In the genomic region with DNA sequence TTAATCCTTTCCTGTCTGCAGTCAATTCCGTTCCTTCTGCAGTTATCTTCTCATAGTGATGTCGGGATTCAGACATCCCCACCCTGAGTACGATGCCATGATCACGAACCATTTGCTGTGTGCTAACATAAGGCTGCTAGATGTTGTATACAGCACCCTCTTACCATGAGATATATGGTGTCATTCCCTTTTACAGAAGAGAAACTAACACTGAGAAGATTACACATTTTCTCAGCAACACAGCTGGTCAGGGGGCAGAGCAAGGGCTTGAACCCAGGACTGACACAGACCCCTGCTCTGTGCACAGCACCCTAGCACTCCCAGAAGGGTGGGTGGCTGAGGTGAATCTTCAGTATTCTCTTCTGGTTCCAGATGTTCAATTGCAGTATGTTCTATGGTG, we compare ENCODE assay signal across 20 cellular contexts. TPM values are rescaled to one million over a fixed set of nuclear protein-coding genes. Genes with fewer than 3 reads are reported as not detected.
DNase-seq lines count a peak whose midpoint lies in the region; ATAC-seq and TF ChIP-seq lines count a peak whose summit lies in the region.
"Had no signal": no experiment of that assay in that cellular context is flagged by ENCODE, and none has a peak within 500 bp of the region (broad histone marks: within the 10 kb centered on the region; RNA-seq: fewer than 3 reads in every experiment).

No MANE protein-coding gene starts in this region.

- intact Hi-C loops in activated CD4-positive, alpha-beta T cell treated with anti-CD3 and anti-CD28 coated beads, Interleukin-2, amount 10 ng/mL, durations not matched to agents 24 days and 14 days (cut with micrococcal nuclease): no loop called here

- H3K27me3 ChIP-seq in GM23338 (ENCODE audit: insufficient read depth): no peaks in the 10 kb centered on the region
- H3K27me3 ChIP-seq: SJSA1, upper lobe of right lung had no signal

- H3K4me1 Mint-ChIP-seq in activated T-cell treated with anti-CD3 and anti-CD28 coated beads, Interleukin-2, amount 50 U/mL, for 4 hours (ENCODE audit: low read depth): peaks cover 32% of the 10 kb centered on the region
- peaks cover 24% of the 10 kb centered on the region; the same call in 2 of the 3 replicates for H3K4me1 Mint-ChIP-seq in GM23338
- H3K4me1 Mint-ChIP-seq in activated CD4-positive, alpha-beta T cell treated with anti-CD3 and anti-CD28 coated beads, Interleukin-2, amount 10 ng/mL, durations not matched to agents 24 days and 14 days: peaks cover 27% of the 10 kb centered on the region
- H3K4me1 Mint-ChIP-seq in activated CD8-positive, alpha-beta memory T cell treated with anti-CD3 and anti-CD28 coated beads, Interleukin-2, amount 10 ng/mL, durations not matched to agents 7 days and 5 days: peaks cover 12% of the 10 kb centered on the region

- H4K20me1 ChIP-seq in GM23338 (replicated peaks; ENCODE audit: insufficient read depth): no peaks in the 10 kb centered on the region

- no peak overlapping the region for H3K4me3 ChIP-seq in GM23338
- H3K4me3 ChIP-seq: dorsolateral prefrontal cortex, psoas muscle, SJSA1, upper lobe of right lung had no signal

- no peaks in the 10 kb centered on the region for H3F3A ChIP-seq in GM23338 (replicated peaks; ENCODE audit: low read depth)

- H3K4me1 ChIP-seq in GM23338 (ENCODE audit: insufficient read depth): peaks cover 39% of the 10 kb centered on the region
- H3K4me1 ChIP-seq: psoas muscle, SJSA1, upper lobe of right lung had no signal

- no peaks in the 10 kb centered on the region for H3K27me3 Mint-ChIP-seq in activated T-cell treated with anti-CD3 and anti-CD28 coated beads, Interleukin-2, amount 50 U/mL, for 4 hours (ENCODE audit: low read depth)
- H3K27me3 Mint-ChIP-seq in GM23338 (ENCODE audit: insufficient read depth, low read depth, poor library complexity): peaks cover 5% of the 10 kb centered on the region
- peaks cover 2% of the 10 kb centered on the region for H3K27me3 Mint-ChIP-seq in activated CD4-positive, alpha-beta T cell treated with anti-CD3 and anti-CD28 coated beads, Interleukin-2, amount 10 ng/mL, durations not matched to agents 24 days and 14 days
- no peaks in the 10 kb centered on the region for H3K27me3 Mint-ChIP-seq in activated CD8-positive, alpha-beta memory T cell treated with anti-CD3 and anti-CD28 coated beads, Interleukin-2, amount 10 ng/mL, durations not matched to agents 7 days and 5 days
- H3K27me3 Mint-ChIP-seq: naive thymus-derived CD8-positive, alpha-beta T cell; stimulated activated naive CD8-positive, alpha-beta T cell treated with anti-CD3 and anti-CD28 coated beads, Interleukin-15, Interleukin-2, amounts not matched to agents 100 ng/mL and 50 ng/mL, for 24 hours had no signal

- DNase-seq in activated T-cell treated with anti-CD3 and anti-CD28 coated beads, Interleukin-2, amount 50 U/mL, for 4 hours: no peak
- DNase-seq in activated T-cell treated with anti-CD3 and anti-CD28 coated beads, Interleukin-2, amount 50 U/mL, for 1 hour: no peak
- no peak for DNase-seq in GM23338 (ENCODE audit: low spot score)
- DNase-seq in MV-4-11 (lab: John Stamatoyannopoulos, UW): peak; percentile 16
- no peak for DNase-seq in stimulated activated naive CD8-positive, alpha-beta T cell treated with anti-CD3 and anti-CD28 coated beads, Interleukin-15, Interleukin-2, amounts not matched to agents 100 U/mL and 50 U/mL, for 24 hours
- no peak for DNase-seq in activated CD4-positive, alpha-beta T cell treated with anti-CD3 and anti-CD28 coated beads, Interleukin-2, amount 10 ng/mL, durations not matched to agents 24 days and 14 days
- no peak for DNase-seq in SHP77 treated with DMSO at 0.1 percent for 48 hours (lab: John Stamatoyannopoulos, UW)
- DNase-seq in activated CD8-positive, alpha-beta memory T cell treated with anti-CD3 and anti-CD28 coated beads, Interleukin-2, amount 10 ng/mL, durations not matched to agents 7 days and 5 days: no peak
- DNase-seq: activated CD8-positive, alpha-beta memory T cell treated with anti-CD3 and anti-CD28 coated beads, Interleukin-2, amount 50 U/mL, for 4 hours; DMS79 treated with DMSO at 0.1 percent for 48 hours; dorsolateral prefrontal cortex; naive thymus-derived CD8-positive, alpha-beta T cell; NCI-H1694; NCI-H446; OCI-M1; psoas muscle; T1000; upper lobe of right lung had no signal

- H3K36me3 Mint-ChIP-seq in activated T-cell treated with anti-CD3 and anti-CD28 coated beads, Interleukin-2, amount 50 U/mL, for 4 hours (ENCODE audit: insufficient read depth): no peaks in the 10 kb centered on the region
- no peaks in the 10 kb centered on the region for H3K36me3 Mint-ChIP-seq in GM23338 (ENCODE audit: low read depth)
- no peaks in the 10 kb centered on the region for H3K36me3 Mint-ChIP-seq in activated CD4-positive, alpha-beta T cell treated with anti-CD3 and anti-CD28 coated beads, Interleukin-2, amount 10 ng/mL, durations not matched to agents 24 days and 14 days (ENCODE audit: low read depth)
- H3K36me3 Mint-ChIP-seq in activated CD8-positive, alpha-beta memory T cell treated with anti-CD3 and anti-CD28 coated beads, Interleukin-2, amount 10 ng/mL, durations not matched to agents 7 days and 5 days: no peaks in the 10 kb centered on the region
- H3K36me3 Mint-ChIP-seq: naive thymus-derived CD8-positive, alpha-beta T cell had no signal

- CTCF ChIA-PET in activated CD8-positive, alpha-beta memory T cell treated with anti-CD3 and anti-CD28 coated beads, Interleukin-2, amount 10 ng/mL, durations not matched to agents 7 days and 5 days (lab: Charles Lee): interaction anchor here (0.5 to 2.0 kb wide), 2 partner anchors 90 to 197 kb away, joined by 3 to 5 read pairs; no protein-coding TSS in a partner anchor

- no peaks in the 10 kb centered on the region for H3K36me3 ChIP-seq in GM23338 (ENCODE audit: insufficient read depth)
- H3K36me3 ChIP-seq: SJSA1, upper lobe of right lung had no signal

- no peak overlapping the region for H3K27ac ChIP-seq in GM23338 (ENCODE audit: low read depth)
- H3K27ac ChIP-seq: dorsolateral prefrontal cortex, psoas muscle, SJSA1, upper lobe of right lung had no signal

- peak; percentile 27 to 43 for ATAC-seq in activated T-cell treated with anti-CD3 and anti-CD28 coated beads, Interleukin-2, amount 50 U/mL, for 4 hours
- no peak for ATAC-seq in GM23338
- ATAC-seq in stimulated activated naive CD8-positive, alpha-beta T cell treated with anti-CD3 and anti-CD28 coated beads, Interleukin-15, Interleukin-2, amounts not matched to agents 100 U/mL and 50 U/mL, for 24 hours: peak; percentile 13
- no peak for ATAC-seq in activated CD8-positive, alpha-beta memory T cell treated with anti-CD3 and anti-CD28 coated beads, Interleukin-2, amount 10 ng/mL, durations not matched to agents 7 days and 5 days
- ATAC-seq: naive thymus-derived CD8-positive, alpha-beta T cell; psoas muscle; upper lobe of right lung had no signal

- H3K9me2 ChIP-seq in GM23338 (ENCODE audit: insufficient read depth): no peaks in the 10 kb centered on the region

- H3K27ac Mint-ChIP-seq in GM23338: no peak overlapping the region
- no peak overlapping the region for H3K27ac Mint-ChIP-seq in activated CD4-positive, alpha-beta T cell treated with anti-CD3 and anti-CD28 coated beads, Interleukin-2, amount 10 ng/mL, durations not matched to agents 24 days and 14 days
- H3K27ac Mint-ChIP-seq in activated CD8-positive, alpha-beta memory T cell treated with anti-CD3 and anti-CD28 coated beads, Interleukin-2, amount 10 ng/mL, durations not matched to agents 7 days and 5 days: no peak overlapping the region

- H3K4me3 Mint-ChIP-seq in activated T-cell treated with anti-CD3 and anti-CD28 coated beads, Interleukin-2, amount 50 U/mL, for 4 hours: no peak overlapping the region
- H3K4me3 Mint-ChIP-seq in GM23338: no peak overlapping the region
- H3K4me3 Mint-ChIP-seq in activated CD4-positive, alpha-beta T cell treated with anti-CD3 and anti-CD28 coated beads, Interleukin-2, amount 10 ng/mL, durations not matched to agents 24 days and 14 days: no peak overlapping the region
- no peak overlapping the region for H3K4me3 Mint-ChIP-seq in activated CD8-positive, alpha-beta memory T cell treated with anti-CD3 and anti-CD28 coated beads, Interleukin-2, amount 10 ng/mL, durations not matched to agents 7 days and 5 days
- H3K4me3 Mint-ChIP-seq: naive thymus-derived CD8-positive, alpha-beta T cell; stimulated activated naive CD8-positive, alpha-beta T cell treated with anti-CD3 and anti-CD28 coated beads, Interleukin-15, Interleukin-2, amounts not matched to agents 100 ng/mL and 50 ng/mL, for 24 hours had no signal

- no peaks in the 10 kb centered on the region for H3K9me3 Mint-ChIP-seq in activated T-cell treated with anti-CD3 and anti-CD28 coated beads, Interleukin-2, amount 50 U/mL, for 4 hours
- no peaks in the 10 kb centered on the region for H3K9me3 Mint-ChIP-seq in GM23338
- H3K9me3 Mint-ChIP-seq in activated CD4-positive, alpha-beta T cell treated with anti-CD3 and anti-CD28 coated beads, Interleukin-2, amount 10 ng/mL, durations not matched to agents 24 days and 14 days: peaks cover 3% of the 10 kb centered on the region
- H3K9me3 Mint-ChIP-seq in activated CD8-positive, alpha-beta memory T cell treated with anti-CD3 and anti-CD28 coated beads, Interleukin-2, amount 10 ng/mL, durations not matched to agents 7 days and 5 days (ENCODE audit: low read depth): no peaks in the 10 kb centered on the region
- H3K9me3 Mint-ChIP-seq: naive thymus-derived CD8-positive, alpha-beta T cell; stimulated activated naive CD8-positive, alpha-beta T cell treated with anti-CD3 and anti-CD28 coated beads, Interleukin-15, Interleukin-2, amounts not matched to agents 100 ng/mL and 50 ng/mL, for 24 hours had no signal

- no peak overlapping the region for H2AFZ ChIP-seq in GM23338

- no peak for TF ChIP-seq CTCF in GM23338 (conservative IDR thresholded peaks at IDR 0.05; ENCODE audit: low read depth in 2 of 2)

- H3K4me2 ChIP-seq in GM23338: 0 out of 2 replicates have a peak overlapping the region, but pooled peaks have one; percentile 12

- H3K79me2 ChIP-seq in GM23338 (replicated peaks; ENCODE audit: insufficient read depth): no peaks in the 10 kb centered on the region

RNA-seq across cellular contexts. Expression of gene HSD17B4, which starts 46.9 kb away (rescaled TPM):
- 10 to 100 TPM; 59.7 to 74.4 (median 69.7) TPM for total RNA-seq in activated T-cell treated with anti-CD3 and anti-CD28 coated beads, Interleukin-2, amount 50 U/mL, for 4 hours
- 277 and 326 TPM in 2 replicates for total RNA-seq in GM23338 (2014; rRNA removed; shearing (Covaris generic))
- polyA plus RNA-seq in GM23338 (2016; fragmentation: Nextera tagmentation; extraction: Ambion mirVana): 328 and 332 TPM in 2 replicates
- 52.5 and 70.4 TPM in 2 replicates for total RNA-seq in activated CD4-positive, alpha-beta T cell treated with anti-CD3 and anti-CD28 coated beads, Interleukin-2, amount 10 ng/mL, durations not matched to agents 24 days and 14 days
- 10 to 100 TPM; 62.0 to 88.0 TPM for total RNA-seq in activated CD8-positive, alpha-beta memory T cell treated with anti-CD3 and anti-CD28 coated beads, Interleukin-2, amount 10 ng/mL, durations not matched to agents 7 days and 5 days

RNA-seq across cellular contexts. Expression of gene TNFAIP8, which starts 49.6 kb away (rescaled TPM):
- 100 to 1,000 TPM; 275 to 314 (median 282) TPM for total RNA-seq in activated T-cell treated with anti-CD3 and anti-CD28 coated beads, Interleukin-2, amount 50 U/mL, for 4 hours
- 29.2 and 30.1 TPM in 2 replicates for total RNA-seq in GM23338 (2014; rRNA removed; shearing (Covaris generic))
- 10.6 and 12.8 TPM in 2 replicates for polyA plus RNA-seq in GM23338 (2016; fragmentation: Nextera tagmentation; extraction: Ambion mirVana)
- 188 and 193 TPM in 2 replicates for total RNA-seq in activated CD4-positive, alpha-beta T cell treated with anti-CD3 and anti-CD28 coated beads, Interleukin-2, amount 10 ng/mL, durations not matched to agents 24 days and 14 days
- 100 to 1,000 TPM; 106 to 109 TPM for total RNA-seq in activated CD8-positive, alpha-beta memory T cell treated with anti-CD3 and anti-CD28 coated beads, Interleukin-2, amount 10 ng/mL, durations not matched to agents 7 days and 5 days

Comparison
In these comparisons a context has a peak if more than half of its experiments do, and no peak if none do; other contexts are left out.
1. ATAC-seq: peak in activated T-cell treated with anti-CD3 and anti-CD28 coated beads, Interleukin-2, amount 50 U/mL, for 4 hours (2 of 2) and stimulated activated naive CD8-positive, alpha-beta T cell treated with anti-CD3 and anti-CD28 coated beads, Interleukin-15, Interleukin-2, amounts not matched to agents 100 U/mL and 50 U/mL, for 24 hours (single experiment); none in GM23338 (single experiment) and activated CD8-positive, alpha-beta memory T cell treated with anti-CD3 and anti-CD28 coated beads, Interleukin-2, amount 10 ng/mL, durations not matched to agents 7 days and 5 days (single experiment).